ENCODE assay signal across 27 cellular contexts in genomic region chr2:117983040-117983439, GRCh38. TPM values are rescaled to one million over a fixed set of nuclear protein-coding genes. Genes with fewer than 3 reads are reported as not detected.
A peak's percentile ranks its signal among the peaks of the same experiment; 100 is the strongest.
DNase-seq lines count a peak whose midpoint lies in the region; ATAC-seq and TF ChIP-seq lines count a peak whose summit lies in the region.
"Had no signal": no experiment of that assay in that cellular context is flagged by ENCODE, and none has a peak within 500 bp of the region (broad histone marks: within the 10 kb centered on the region; RNA-seq: fewer than 3 reads in every experiment).

No MANE protein-coding gene starts in this region.

- no peaks in the 10 kb centered on the region for H3K9me3 Mint-ChIP-seq in HFFc6
- H3K9me3 Mint-ChIP-seq in T-helper 2 cell treated with Interferon-gamma antibody and Interleukin-4, amounts not matched to agents 5 μg/mL and 100 μg/mL, for 36 hours = no peaks in the 10 kb centered on the region
- H3K9me3 Mint-ChIP-seq: activated CD4-positive, alpha-beta memory T cell treated with anti-CD3 and anti-CD28 coated beads for 36 hours; activated T-helper 2 cell treated with anti-CD3 and anti-CD28 coated beads, Interferon-gamma antibody, Interleukin-2, Interleukin-4, amounts not matched to agents 10 μg/mL and 5 μg/mL and 100 μg/mL, durations not matched to agents 14 hours and 24 hours and 36 hours had no signal

- H3K36me3 Mint-ChIP-seq in HFFc6 (ENCODE audit: low read depth) = peaks cover 17% of the 10 kb centered on the region
- peaks cover 28% of the 10 kb centered on the region for H3K36me3 Mint-ChIP-seq in T-helper 2 cell treated with Interferon-gamma antibody and Interleukin-4, amounts not matched to agents 5 μg/mL and 100 μg/mL, for 36 hours (ENCODE audit: low read depth)

- H3K27me3 ChIP-seq in psoas muscle (ENCODE audit: insufficient read depth in 3 of 3, low read length in 2 of 3) (no peaks in the 10 kb centered on the region), dorsolateral prefrontal cortex (no peaks in the 10 kb centered on the region)
- H3K27me3 ChIP-seq: BLaER1 treated with 17β-estradiol and CSF1 and Interleukin-3, amounts not matched to agents 10 nM and 100 nM; transverse colon had no signal

- ATAC-seq in psoas muscle = no peak
- ATAC-seq: left ventricle myocardium superior, sciatic nerve had no signal

- H3K4me1 ChIP-seq in psoas muscle = no peaks in the 10 kb centered on the region

- H3K27me3 Mint-ChIP-seq in HFFc6 (ENCODE audit: insufficient read depth) = peaks cover 2% of the 10 kb centered on the region
- H3K27me3 Mint-ChIP-seq in T-helper 2 cell treated with Interferon-gamma antibody and Interleukin-4, amounts not matched to agents 5 μg/mL and 100 μg/mL, for 36 hours (ENCODE audit: low read depth) = no peaks in the 10 kb centered on the region
- H3K27me3 Mint-ChIP-seq: activated CD4-positive, alpha-beta memory T cell treated with anti-CD3 and anti-CD28 coated beads for 36 hours; progenitor cell of endocrine pancreas had no signal

- H3K36me3 ChIP-seq in psoas muscle (ENCODE audit: insufficient read depth in 1 of 2, low read depth in 1 of 2) = peaks cover 0 to 44% of the 10 kb centered on the region in 2 donors

- H3K4me3 ChIP-seq in AG10803 (ENCODE audit: low read length) = no peak overlapping the region
- H3K4me3 ChIP-seq in psoas muscle = no peak overlapping the region
- H3K4me3 ChIP-seq in dorsolateral prefrontal cortex = no peak overlapping the region
- H3K4me3 ChIP-seq: BLaER1 treated with 17β-estradiol and CSF1 and Interleukin-3, amounts not matched to agents 10 nM and 100 nM; SK-N-MC; transverse colon had no signal

- peak overlapping the region; percentile 29 for H3K27ac Mint-ChIP-seq in HFFc6
- no peak overlapping the region for H3K27ac Mint-ChIP-seq in T-helper 2 cell treated with Interferon-gamma antibody and Interleukin-4, amounts not matched to agents 5 μg/mL and 100 μg/mL, for 36 hours
- H3K27ac Mint-ChIP-seq: activated CD4-positive, alpha-beta memory T cell treated with anti-CD3 and anti-CD28 coated beads for 36 hours; activated T-helper 2 cell treated with anti-CD3 and anti-CD28 coated beads, Interferon-gamma antibody, Interleukin-2, Interleukin-4, amounts not matched to agents 10 μg/mL and 5 μg/mL and 100 μg/mL, durations not matched to agents 14 hours and 24 hours and 36 hours; progenitor cell of endocrine pancreas had no signal

- H3K9me3 ChIP-seq in psoas muscle = no peaks in the 10 kb centered on the region
- H3K9me3 ChIP-seq: BLaER1 treated with 17β-estradiol and CSF1 and Interleukin-3, amounts not matched to agents 10 nM and 100 nM; transverse colon had no signal

- H3K4me1 Mint-ChIP-seq in HFFc6 (ENCODE audit: low read depth) = peaks cover 71% of the 10 kb centered on the region
- no peaks in the 10 kb centered on the region for H3K4me1 Mint-ChIP-seq in T-helper 2 cell treated with Interferon-gamma antibody and Interleukin-4, amounts not matched to agents 5 μg/mL and 100 μg/mL, for 36 hours (ENCODE audit: low read depth)

- H3K4me3 Mint-ChIP-seq in HFFc6 = no peak overlapping the region
- no peak overlapping the region for H3K4me3 Mint-ChIP-seq in T-helper 2 cell treated with Interferon-gamma antibody and Interleukin-4, amounts not matched to agents 5 μg/mL and 100 μg/mL, for 36 hours
- H3K4me3 Mint-ChIP-seq: activated CD4-positive, alpha-beta memory T cell treated with anti-CD3 and anti-CD28 coated beads for 36 hours had no signal

- peak; percentile 42 for DNase-seq in AG10803 (ENCODE audit: low read depth)
- no peak for DNase-seq in HFFc6
- DNase-seq in amniotic epithelial cell (ENCODE audit: low read depth) = peak; percentile 80
- peak; percentile 43 for DNase-seq in kidney glomerular epithelial cell (lab: John Stamatoyannopoulos, UW)
- DNase-seq in HCEC 1CT = no peak
- no peak for DNase-seq in psoas muscle
- no peak for DNase-seq in T-helper 2 cell treated with Interferon-gamma antibody and Interleukin-4, amounts not matched to agents 5 μg/mL and 100 μg/mL, for 36 hours (ENCODE audit: low spot score)
- DNase-seq in dorsolateral prefrontal cortex = no peak
- DNase-seq: activated CD4-positive, alpha-beta memory T cell treated with anti-CD3 and anti-CD28 coated beads for 36 hours; activated CD4-positive, CD25-positive, alpha-beta regulatory T cell treated with anti-CD3 and anti-CD28 coated beads, Interleukin-2, amount 50 U/mL, for 72 hours; activated naive CD4-positive, alpha-beta T cell treated with anti-CD3 and anti-CD28 coated beads, Interleukin-2, amount 50 U/mL, for 16 hours; amygdala; head of caudate nucleus; IMR-90; islet precursor cell; left ventricle myocardium superior; NCI-H1105 treated with DMSO at 0.1 percent for 48 hours; NCI-H187 treated with DMSO at 0.1 percent for 48 hours; NCI-H2171; stimulated activated CD4-positive, alpha-beta T cell treated with anti-CD3 and anti-CD28 coated beads, Interleukin-2, amount 100 ng/mL, for 48 hours; T-helper 2 cell; transverse colon had no signal

- TF ChIP-seq CTCF in AG10803 (conservative IDR thresholded peaks at IDR 0.05; ENCODE audit: low read length) (no peak), HFFc6 (IDR thresholded peaks at IDR 0.05) (no peak), psoas muscle (IDR thresholded peaks at IDR 0.05) (no peak), dorsolateral prefrontal cortex (IDR thresholded peaks at IDR 0.05 in 54 of 56, conservative IDR thresholded peaks at IDR 0.05 in 2 of 56; ENCODE audit: low read depth in 1 of 56, partially characterized antibody in 56 of 56) (no peak)

- H3K27ac ChIP-seq in psoas muscle = no peak overlapping the region
- H3K27ac ChIP-seq in dorsolateral prefrontal cortex = no peak overlapping the region
- H3K27ac ChIP-seq: BLaER1 treated with 17β-estradiol and CSF1 and Interleukin-3, amounts not matched to agents 10 nM and 100 nM; SK-N-MC had no signal

- WGBS in psoas muscle, 3 donors = 90 to 93% (median 92%) methylated on average over 3 of the region's 3 CpGs

- intact Hi-C loops in psoas muscle (cut with DNase I) = no loop called here
- intact Hi-C loops in dorsolateral prefrontal cortex (cut with DNase I) = no loop called here

RNA-seq across cellular contexts. Expression of gene CCDC93, which starts 30.8 kb away (rescaled TPM):
- 10 to 100 TPM; 13.4 to 17.2 (median 14.4) TPM for total RNA-seq in HFFc6 (2021; fragmentation: NEBNext Ultra II Directional; extraction: Animal tissue kit (Norgen Biotek cat#: 25700))
- total RNA-seq in psoas muscle (10 to 100 TPM in 3 of 4 donors, 1 to 10 TPM in 1; 9.9 to 15.5 (median 14.5) TPM), dorsolateral prefrontal cortex (10 to 100 TPM; 28.1 to 61.0 (median 42.1) TPM)
- 10 to 100 TPM in 1 of 3 donors, 1 to 10 TPM in 2; 6.7 to 12.4 (median 9.7) TPM for polyA plus RNA-seq in psoas muscle

Comparison
In these comparisons a context has a peak if more than half of its experiments do, and no peak if none do; other contexts are left out.
1. DNase-seq: peak in AG10803 (single experiment), amniotic epithelial cell (single experiment) and kidney glomerular epithelial cell (single experiment); none in HFFc6 (single experiment), HCEC 1CT (single experiment), psoas muscle (0 of 2), T-helper 2 cell treated with Interferon-gamma antibody and Interleukin-4, amounts not matched to agents 5 μg/mL and 100 μg/mL, for 36 hours (single experiment) and dorsolateral prefrontal cortex (0 of 10).